Comparison of ENCODE assay signal across 29 cellular contexts in the genomic region with DNA sequence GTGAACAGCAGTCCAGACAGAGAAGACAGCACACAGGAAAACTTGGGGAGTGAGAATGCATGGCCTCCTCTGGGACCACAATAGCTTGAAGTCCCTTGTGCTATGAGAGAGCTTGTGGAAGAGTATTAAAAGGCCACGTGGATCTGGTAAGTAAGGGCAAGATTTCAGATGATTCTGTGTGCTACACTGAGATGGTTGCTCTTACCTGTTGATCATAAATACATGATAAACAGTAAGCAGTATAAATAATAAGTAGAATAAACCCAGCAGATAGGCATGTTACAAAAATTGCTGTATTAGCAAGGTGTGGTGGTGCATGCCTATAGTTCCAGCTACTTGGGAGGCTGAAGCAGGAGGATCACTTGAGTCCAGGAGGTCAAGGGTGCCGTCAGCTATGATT.
"Had no signal": no experiment of that assay in that cellular context is flagged by ENCODE, and none has a peak within 500 bp of the region (broad histone marks: within the 10 kb centered on the region; RNA-seq: fewer than 3 reads in every experiment).

No MANE protein-coding gene starts in this region.

- H3K36me3 ChIP-seq: adrenal gland, ascending aorta, brain microvascular endothelial cell, breast epithelium, cardiac muscle cell had no signal

- H3K27ac ChIP-seq: adrenal gland, ascending aorta, body of pancreas, brain microvascular endothelial cell, breast epithelium, cardiac muscle cell had no signal

- H3K4me3 ChIP-seq: adrenal gland, ascending aorta, body of pancreas, breast epithelium, cardiac muscle cell had no signal

- H3K9me3 ChIP-seq: adrenal gland, ascending aorta, body of pancreas, breast epithelium had no signal

- H3K4me1 ChIP-seq: adrenal gland, ascending aorta, body of pancreas, breast epithelium had no signal

- DNase-seq: activated effector memory CD4-positive, alpha-beta T cell treated with anti-CD3 and anti-CD28 coated beads, Interleukin-2, amount 50 U/mL, for 16 hours; activated effector memory CD4-positive, alpha-beta T cell treated with Interleukin-2 at 50 U/mL for 16 hours; activated gamma-delta T cell; activated gamma-delta T cell treated with Interleukin-2 at 50 U/mL for 16 hours; activated naive CD4-positive, alpha-beta T cell; activated naive CD4-positive, alpha-beta T cell treated with anti-CD3 and anti-CD28 coated beads for 36 hours; activated naive CD4-positive, alpha-beta T cell treated with anti-CD3 and anti-CD28 coated beads, Interleukin-2, amount 10 ng/mL, durations not matched to agents 7 days and 5 days; activated naive CD4-positive, alpha-beta T cell treated with anti-CD3 and anti-CD28 coated beads, Interleukin-2, amount 50 U/mL, for 16 hours; activated naive CD4-positive, alpha-beta T cell treated with Interleukin-2 at 50 U/mL for 16 hours; activated naive CD8-positive, alpha-beta T cell treated with anti-CD3 and anti-CD28 coated beads for 36 hours; activated naive CD8-positive, alpha-beta T cell treated with anti-CD3 and anti-CD28 coated beads, Interleukin-2, amount 10 ng/mL, durations not matched to agents 7 days and 5 days; activated naive CD8-positive, alpha-beta T cell treated with anti-CD3 and anti-CD28 coated beads, Interleukin-2, amount 50 U/mL, for 24 hours; activated T-cell treated with anti-CD3 and anti-CD28 coated beads, Interleukin-2, amount 50 U/mL, for 24 hours; activated T-cell treated with anti-CD3 and anti-CD28 coated beads, Interleukin-2, amount 50 U/mL, for 4 hours; activated T-cell treated with anti-CD3 and anti-CD28 coated beads, Interleukin-2, amount 50 U/mL, for 48 hours; activated T-cell treated with anti-CD3 and anti-CD28 coated beads, Interleukin-2, amount 50 U/mL, for 72 hours; adrenal gland; amniotic stem cell; amygdala; anterior cingulate cortex; aorta; body of pancreas; brain microvascular endothelial cell; caudate nucleus; central memory CD4-positive, alpha-beta T cell; cerebellar nuclear complex had no signal
